Comparison of ENCODE assay signal across 18 cellular contexts in genomic region chr10:34273340-34273739, GRCh38.
A peak's percentile ranks its signal among the peaks of the same experiment; 100 is the strongest.
DNase-seq lines count a peak whose midpoint lies in the region; ATAC-seq, FAIRE-seq and TF ChIP-seq lines count a peak whose summit lies in the region.
"Had no signal": no experiment of that assay in that cellular context is flagged by ENCODE, and none has a peak within 500 bp of the region (broad histone marks: within the 10 kb centered on the region; RNA-seq: fewer than 3 reads in every experiment).

No MANE protein-coding gene starts in this region.

- no peak for DNase-seq in MCF 10A (ENCODE audit: unreplicated experiment)
- no peak for DNase-seq in breast epithelium (ENCODE audit: low spot score in 2 of 2)
- peak; percentile 42 for DNase-seq in PC-3
- peak; percentile 52 for DNase-seq in bronchial epithelial cell (ENCODE audit: low read depth)
- DNase-seq in left colon, result no peak
- DNase-seq in activated naive CD8-positive, alpha-beta T cell treated with anti-CD3 and anti-CD28 coated beads, Interleukin-2, amount 50 U/mL, for 24 hours, result no peak
- DNase-seq in Right ventricle myocardium inferior (ENCODE audit: missing footprints), result no peak
- no peak for DNase-seq in activated naive CD4-positive, alpha-beta T cell treated with anti-CD3 and anti-CD28 coated beads, Interleukin-2, amount 10 ng/mL, durations not matched to agents 7 days and 5 days
- DNase-seq: ACHN; Calu3; CD4-positive, alpha-beta T cell; DMS 273 treated with DMSO at 0.1 percent for 48 hours; GOT3; H9; HFFc6 had no signal

- H3K4me3 Mint-ChIP-seq in MCF 10A (ENCODE audit: unreplicated experiment), result no peak overlapping the region
- no peak overlapping the region for H3K4me3 Mint-ChIP-seq in activated naive CD8-positive, alpha-beta T cell treated with anti-CD3 and anti-CD28 coated beads, Interleukin-2, amount 50 U/mL, for 24 hours
- H3K4me3 Mint-ChIP-seq in activated naive CD4-positive, alpha-beta T cell treated with anti-CD3 and anti-CD28 coated beads, Interleukin-2, amount 10 ng/mL, durations not matched to agents 7 days and 5 days, result no peak overlapping the region
- H3K4me3 Mint-ChIP-seq: CD4-positive, alpha-beta T cell; H9; HFFc6 had no signal

- H3K36me3 ChIP-seq in breast epithelium, result no peaks in the 10 kb centered on the region
- no peaks in the 10 kb centered on the region for H3K36me3 ChIP-seq in PC-3 (ENCODE audit: low read depth, low read length)
- peaks cover 2% of the 10 kb centered on the region for H3K36me3 ChIP-seq in bronchial epithelial cell (ENCODE audit: control insufficient read depth, insufficient read depth, low read length)

- H3K27ac ChIP-seq in breast epithelium, result no peak overlapping the region
- H3K27ac ChIP-seq in PC-3 (ENCODE audit: low read length), result no peak overlapping the region
- H3K27ac ChIP-seq: BLaER1 treated with 17β-estradiol and CSF1 and Interleukin-3, amounts not matched to agents 10 nM and 100 nM had no signal

- H3K9ac ChIP-seq in PC-3 (ENCODE audit: low read length), result no peak overlapping the region
- H3K9ac ChIP-seq: BLaER1 treated with 17β-estradiol and CSF1 and Interleukin-3, amounts not matched to agents 10 nM and 100 nM had no signal

- ATAC-seq in PC-3 (peak; percentile 70; the same call in 1 of the 2 replicates), left colon (peak; percentile 26), Right ventricle myocardium inferior (no peak)
- ATAC-seq in activated naive CD8-positive, alpha-beta T cell treated with anti-CD3 and anti-CD28 coated beads, Interleukin-2, amount 50 U/mL, for 24 hours, result no peak
- ATAC-seq: HepG2 had no signal

- no peaks in the 10 kb centered on the region for H3K9me3 Mint-ChIP-seq in MCF 10A (ENCODE audit: unreplicated experiment)
- peaks cover 3% of the 10 kb centered on the region for H3K9me3 Mint-ChIP-seq in activated naive CD8-positive, alpha-beta T cell treated with anti-CD3 and anti-CD28 coated beads, Interleukin-2, amount 50 U/mL, for 24 hours
- no peaks in the 10 kb centered on the region for H3K9me3 Mint-ChIP-seq in activated naive CD4-positive, alpha-beta T cell treated with anti-CD3 and anti-CD28 coated beads, Interleukin-2, amount 10 ng/mL, durations not matched to agents 7 days and 5 days
- H3K9me3 Mint-ChIP-seq: H9, HFFc6 had no signal

- no peaks in the 10 kb centered on the region for H3K27me3 Mint-ChIP-seq in MCF 10A (ENCODE audit: insufficient read depth, unreplicated experiment)
- no peaks in the 10 kb centered on the region for H3K27me3 Mint-ChIP-seq in activated naive CD8-positive, alpha-beta T cell treated with anti-CD3 and anti-CD28 coated beads, Interleukin-2, amount 50 U/mL, for 24 hours
- no peaks in the 10 kb centered on the region for H3K27me3 Mint-ChIP-seq in activated naive CD4-positive, alpha-beta T cell treated with anti-CD3 and anti-CD28 coated beads, Interleukin-2, amount 10 ng/mL, durations not matched to agents 7 days and 5 days

- H2AFZ ChIP-seq in PC-3 (ENCODE audit: low read length), result no peak overlapping the region

- H3K4me1 ChIP-seq in breast epithelium (no peaks in the 10 kb centered on the region), PC-3 (ENCODE audit: insufficient read depth, low read length) (no peaks in the 10 kb centered on the region)

- CTCF ChIA-PET in MCF 10A (lab: Yijun Ruan, JAX) (interaction anchor here (0.6 to 0.9 kb wide), 2 partner anchors 48 to 56 kb away, joined by 3 read pairs; no protein-coding TSS in a partner anchor), PC-3 (lab: Charles Lee) (no interaction called here)
- CTCF ChIA-PET in activated naive CD4-positive, alpha-beta T cell treated with anti-CD3 and anti-CD28 coated beads, Interleukin-2, amount 10 ng/mL, durations not matched to agents 7 days and 5 days (lab: Charles Lee), result no interaction called here

- intact Hi-C loops in MCF 10A (cut with micrococcal nuclease) (no loop called here), breast epithelium (cut with DNase I; ENCODE audit: low total_unique reads) (no loop called here), PC-3 (cut with micrococcal nuclease) (no loop called here), left colon (cut with DNase I, micrococcal nuclease) (no loop called here), Right ventricle myocardium inferior (cut with DNase I) (no loop called here)

- peaks cover 6% of the 10 kb centered on the region for H3K4me1 Mint-ChIP-seq in MCF 10A (ENCODE audit: insufficient read depth, unreplicated experiment)
- H3K4me1 Mint-ChIP-seq in activated naive CD8-positive, alpha-beta T cell treated with anti-CD3 and anti-CD28 coated beads, Interleukin-2, amount 50 U/mL, for 24 hours, result no peaks in the 10 kb centered on the region
- H3K4me1 Mint-ChIP-seq in activated naive CD4-positive, alpha-beta T cell treated with anti-CD3 and anti-CD28 coated beads, Interleukin-2, amount 10 ng/mL, durations not matched to agents 7 days and 5 days, result no peaks in the 10 kb centered on the region
- H3K4me1 Mint-ChIP-seq: H9 had no signal

- H4K20me1 ChIP-seq in PC-3 (ENCODE audit: low read length), result no peaks in the 10 kb centered on the region
- H4K20me1 ChIP-seq: BLaER1 treated with 17β-estradiol and CSF1 and Interleukin-3, amounts not matched to agents 10 nM and 100 nM had no signal

- H3K9me2 ChIP-seq in PC-3 (replicated peaks; ENCODE audit: low read length), result no peaks in the 10 kb centered on the region

- H3K36me3 Mint-ChIP-seq in MCF 10A (ENCODE audit: insufficient read depth, unreplicated experiment), result peaks cover 18% of the 10 kb centered on the region
- no peaks in the 10 kb centered on the region for H3K36me3 Mint-ChIP-seq in activated naive CD8-positive, alpha-beta T cell treated with anti-CD3 and anti-CD28 coated beads, Interleukin-2, amount 50 U/mL, for 24 hours (ENCODE audit: low read depth)
- H3K36me3 Mint-ChIP-seq in activated naive CD4-positive, alpha-beta T cell treated with anti-CD3 and anti-CD28 coated beads, Interleukin-2, amount 10 ng/mL, durations not matched to agents 7 days and 5 days, result no peaks in the 10 kb centered on the region

- POLR2A ChIA-PET in MCF 10A (lab: Yijun Ruan, JAX) (interaction anchor here (0.6 kb wide), 2 partner anchors 47 to 725 kb away, joined by 3 read pairs; no protein-coding TSS in a partner anchor), PC-3 (lab: Charles Lee; ENCODE audit: unreplicated experiment) (no interaction called here)

- H3K27ac Mint-ChIP-seq in MCF 10A (ENCODE audit: low read depth, unreplicated experiment), result peak overlapping the region; percentile 28
- no peak overlapping the region for H3K27ac Mint-ChIP-seq in activated naive CD8-positive, alpha-beta T cell treated with anti-CD3 and anti-CD28 coated beads, Interleukin-2, amount 50 U/mL, for 24 hours
- no peak overlapping the region for H3K27ac Mint-ChIP-seq in activated naive CD4-positive, alpha-beta T cell treated with anti-CD3 and anti-CD28 coated beads, Interleukin-2, amount 10 ng/mL, durations not matched to agents 7 days and 5 days
- H3K27ac Mint-ChIP-seq: CD4-positive, alpha-beta T cell; H9; HFFc6 had no signal

- no peak for TF ChIP-seq POLR2A in breast epithelium (IDR thresholded peaks at IDR 0.05)

- FAIRE-seq in bronchial epithelial cell (lab: Jason Lieb, UNC), result no peak
- FAIRE-seq: GM18507, HepG2 had no signal

- H3K27me3 ChIP-seq in breast epithelium (no peaks in the 10 kb centered on the region), PC-3 (ENCODE audit: low read length) (no peaks in the 10 kb centered on the region), bronchial epithelial cell (ENCODE audit: control insufficient read depth, insufficient read depth, low read length) (no peaks in the 10 kb centered on the region)
- H3K27me3 ChIP-seq: BLaER1 treated with 17β-estradiol and CSF1 and Interleukin-3, amounts not matched to agents 10 nM and 100 nM had no signal

- H3K4me3 ChIP-seq in breast epithelium (no peak overlapping the region), PC-3 (ENCODE audit: low read length) (no peak overlapping the region), bronchial epithelial cell (ENCODE audit: low read depth, low read length) (no peak overlapping the region)
- H3K4me3 ChIP-seq: BLaER1 treated with 17β-estradiol and CSF1 and Interleukin-3, amounts not matched to agents 10 nM and 100 nM had no signal

- TF ChIP-seq CTCF in MCF 10A (IDR thresholded peaks at IDR 0.05; ENCODE audit: unreplicated experiment), result no peak
- TF ChIP-seq CTCF in breast epithelium (IDR thresholded peaks at IDR 0.05), result no peak
- no peak for TF ChIP-seq CTCF in PC-3 (conservative IDR thresholded peaks at IDR 0.05; ENCODE audit: low read depth, low read length)
- TF ChIP-seq CTCF in bronchial epithelial cell (IDR thresholded peaks at IDR 0.05; ENCODE audit: insufficient read depth, low read length, severe bottlenecking), result no peak

- H3K4me2 ChIP-seq in PC-3 (ENCODE audit: low read length), result no peak overlapping the region

- BruUV-seq in MCF 10A (replicated peaks; lab: Mats Ljungman, UMichigan) (no TSS peak), PC-3 (replicated peaks; lab: Mats Ljungman, UMichigan) (no TSS peak)

- H3K9me3 ChIP-seq in breast epithelium (no peaks in the 10 kb centered on the region), PC-3 (ENCODE audit: low read length) (no peaks in the 10 kb centered on the region)
- H3K9me3 ChIP-seq: BLaER1 treated with 17β-estradiol and CSF1 and Interleukin-3, amounts not matched to agents 10 nM and 100 nM had no signal

- no peaks in the 10 kb centered on the region for H3F3A ChIP-seq in PC-3 (ENCODE audit: low read length, unreplicated experiment)

- no peaks in the 10 kb centered on the region for H3K79me2 ChIP-seq in PC-3 (ENCODE audit: low read length)

Comparison
In these comparisons a context has a peak if more than half of its experiments do, and no peak if none do; other contexts are left out.
1. DNase-seq: peak in PC-3 (single experiment) and bronchial epithelial cell (single experiment); none in MCF 10A (single experiment), breast epithelium (0 of 2), left colon (0 of 2), activated naive CD8-positive, alpha-beta T cell treated with anti-CD3 and anti-CD28 coated beads, Interleukin-2, amount 50 U/mL, for 24 hours (single experiment), Right ventricle myocardium inferior (single experiment) and activated naive CD4-positive, alpha-beta T cell treated with anti-CD3 and anti-CD28 coated beads, Interleukin-2, amount 10 ng/mL, durations not matched to agents 7 days and 5 days (single experiment).
2. ATAC-seq: peak in PC-3 (single experiment) and left colon (single experiment); none in activated naive CD8-positive, alpha-beta T cell treated with anti-CD3 and anti-CD28 coated beads, Interleukin-2, amount 50 U/mL, for 24 hours (single experiment) and Right ventricle myocardium inferior (single experiment).